In the genomic region with DNA sequence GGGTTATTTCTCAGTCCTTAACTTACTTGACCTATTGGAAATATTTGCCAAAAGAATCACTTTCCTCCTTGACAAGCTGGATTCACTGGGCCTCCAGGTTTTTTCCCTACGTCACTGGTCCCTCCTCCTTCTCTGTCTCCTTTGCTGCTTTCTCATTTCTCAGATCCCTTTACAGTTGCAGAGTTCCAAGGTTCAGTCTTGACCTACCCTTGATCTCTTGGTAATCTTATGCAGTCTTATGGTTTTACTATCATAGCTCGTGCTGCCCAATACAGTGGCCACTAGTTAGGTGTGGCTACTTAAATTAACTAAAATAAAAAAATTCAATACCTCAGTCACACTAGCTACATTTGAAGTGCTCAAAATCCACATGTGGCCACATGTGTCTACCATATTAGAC, we compare ENCODE assay signal across 30 cellular contexts. TPM values are rescaled to one million over a fixed set of nuclear protein-coding genes. Genes with fewer than 3 reads are reported as not detected.
"Had no signal": no experiment of that assay in that cellular context is flagged by ENCODE, and none has a peak within 500 bp of the region (broad histone marks: within the 10 kb centered on the region; RNA-seq: fewer than 3 reads in every experiment).

No MANE protein-coding gene starts in this region.

- H3K4me2 ChIP-seq: smooth muscle cell had no signal

- H3K36me3 ChIP-seq: pancreas, prostate gland, uterus had no signal

- H3K27me3 ChIP-seq: left lung, pancreas, sigmoid colon, tibial nerve, uterus had no signal

- H3K27ac ChIP-seq: left lung, pancreas, prostate gland, tibial nerve, uterus had no signal

- H3K4me1 ChIP-seq: prostate gland, tibial nerve, uterus had no signal

- FAIRE-seq: keratinocyte, pancreas had no signal

- DNase-seq: kidney glomerular epithelial cell; left cardiac atrium; left lung; naive thymus-derived CD4-positive, alpha-beta T cell; pancreas; posterior cingulate gyrus; retina; right cardiac atrium; sigmoid colon; stimulated activated CD4-positive, alpha-beta T cell treated with anti-CD3 and anti-CD28 coated beads, Interleukin-1b, Interleukin-23, amount 100 ng/mL, for 48 hours; stimulated activated CD4-positive, alpha-beta T cell treated with anti-CD3 and anti-CD28 coated beads, Interleukin-2, amount 100 ng/mL, for 48 hours; stimulated activated CD4-positive, alpha-beta T cell treated with anti-CD3 and anti-CD28 coated beads, Interleukin-4, amount 100 ng/mL, for 4 hours; stimulated activated CD8-positive, alpha-beta memory T cell treated with anti-CD3 and anti-CD28 coated beads, Interleukin-4, amount 100 ng/mL, for 48 hours; stimulated activated naive CD4-positive, alpha-beta T cell treated with Interleukin-2 at 50 U/mL for 16 hours; stimulated activated naive CD8-positive, alpha-beta T cell treated with anti-CD3 and anti-CD28 coated beads, Interleukin-15, amount 100 ng/mL, for 72 hours; substantia nigra; uterus had no signal

- H3K4me3 ChIP-seq: left lung, lung, pancreas, prostate gland, sigmoid colon, smooth muscle cell, tibial nerve, uterus had no signal

- H3K9me3 ChIP-seq: left lung, pancreas, prostate gland, sigmoid colon, tibial nerve, uterus had no signal

- ATAC-seq: left cardiac atrium; left lung; naive thymus-derived CD4-positive, alpha-beta T cell; natural killer cell treated with Interleukin-12 subunit alpha and Interleukin-12 subunit beta and Interleukin-15 and Interleukin-18, amount 100 ng/mL, for 72 hours; pancreas; stimulated activated memory B cell treated with anti-CD40 and anti-IgM and Interleukin-4, amounts not matched to agents 10 μg/mL and 1 μg/mL and 100 μg/mL, for 72 hours; stimulated activated naive CD8-positive, alpha-beta T cell treated with anti-CD3 and anti-CD28 coated beads, Interleukin-15, amount 100 ng/mL, for 72 hours had no signal

RNA-seq across cellular contexts. Expression of gene DDX4, which starts 37.1 kb away (rescaled TPM):
- total RNA-seq: left cardiac atrium; left lung; lower leg skin; lung; mesothelial cell of epicardium; mononuclear cell; myocyte; natural killer cell treated with Interleukin-12 subunit alpha and Interleukin-12 subunit beta and Interleukin-15 and Interleukin-18, amount 100 ng/mL, for 72 hours; omental fat pad; right cardiac atrium; ureter had no signal
- polyA plus RNA-seq: naive thymus-derived CD4-positive, alpha-beta T cell; right cardiac atrium; sigmoid colon; smooth muscle cell had no signal
